1 cellular context compared by ENCODE assay signal in the genomic region with DNA sequence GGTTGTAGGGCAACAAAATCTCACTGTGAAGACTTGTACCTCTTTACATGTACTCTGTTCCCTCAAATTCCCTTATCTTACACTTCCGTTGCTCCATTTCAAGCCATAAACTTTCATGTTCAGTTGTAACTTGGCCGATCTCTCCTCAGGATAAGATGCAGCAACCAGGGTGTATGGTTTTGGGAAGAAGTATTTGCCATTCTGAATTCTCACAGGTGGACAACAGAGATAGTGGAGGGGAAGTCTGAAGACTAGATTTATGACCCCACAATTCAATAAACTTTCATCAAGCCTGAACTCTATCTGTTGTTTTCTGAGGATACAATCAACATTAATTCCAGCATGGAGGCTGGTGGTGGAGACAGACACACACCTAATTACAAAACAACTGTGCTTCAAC.
TF ChIP-seq lines count a peak whose summit lies in the region.

No MANE protein-coding gene starts in this region.

TF ChIP-seq in K562, 482 proteins besides CTCF, POLR2A, EP300 and RAD21 (continued from another document and continues in another):
- TF ChIP-seq, protein P1, sequence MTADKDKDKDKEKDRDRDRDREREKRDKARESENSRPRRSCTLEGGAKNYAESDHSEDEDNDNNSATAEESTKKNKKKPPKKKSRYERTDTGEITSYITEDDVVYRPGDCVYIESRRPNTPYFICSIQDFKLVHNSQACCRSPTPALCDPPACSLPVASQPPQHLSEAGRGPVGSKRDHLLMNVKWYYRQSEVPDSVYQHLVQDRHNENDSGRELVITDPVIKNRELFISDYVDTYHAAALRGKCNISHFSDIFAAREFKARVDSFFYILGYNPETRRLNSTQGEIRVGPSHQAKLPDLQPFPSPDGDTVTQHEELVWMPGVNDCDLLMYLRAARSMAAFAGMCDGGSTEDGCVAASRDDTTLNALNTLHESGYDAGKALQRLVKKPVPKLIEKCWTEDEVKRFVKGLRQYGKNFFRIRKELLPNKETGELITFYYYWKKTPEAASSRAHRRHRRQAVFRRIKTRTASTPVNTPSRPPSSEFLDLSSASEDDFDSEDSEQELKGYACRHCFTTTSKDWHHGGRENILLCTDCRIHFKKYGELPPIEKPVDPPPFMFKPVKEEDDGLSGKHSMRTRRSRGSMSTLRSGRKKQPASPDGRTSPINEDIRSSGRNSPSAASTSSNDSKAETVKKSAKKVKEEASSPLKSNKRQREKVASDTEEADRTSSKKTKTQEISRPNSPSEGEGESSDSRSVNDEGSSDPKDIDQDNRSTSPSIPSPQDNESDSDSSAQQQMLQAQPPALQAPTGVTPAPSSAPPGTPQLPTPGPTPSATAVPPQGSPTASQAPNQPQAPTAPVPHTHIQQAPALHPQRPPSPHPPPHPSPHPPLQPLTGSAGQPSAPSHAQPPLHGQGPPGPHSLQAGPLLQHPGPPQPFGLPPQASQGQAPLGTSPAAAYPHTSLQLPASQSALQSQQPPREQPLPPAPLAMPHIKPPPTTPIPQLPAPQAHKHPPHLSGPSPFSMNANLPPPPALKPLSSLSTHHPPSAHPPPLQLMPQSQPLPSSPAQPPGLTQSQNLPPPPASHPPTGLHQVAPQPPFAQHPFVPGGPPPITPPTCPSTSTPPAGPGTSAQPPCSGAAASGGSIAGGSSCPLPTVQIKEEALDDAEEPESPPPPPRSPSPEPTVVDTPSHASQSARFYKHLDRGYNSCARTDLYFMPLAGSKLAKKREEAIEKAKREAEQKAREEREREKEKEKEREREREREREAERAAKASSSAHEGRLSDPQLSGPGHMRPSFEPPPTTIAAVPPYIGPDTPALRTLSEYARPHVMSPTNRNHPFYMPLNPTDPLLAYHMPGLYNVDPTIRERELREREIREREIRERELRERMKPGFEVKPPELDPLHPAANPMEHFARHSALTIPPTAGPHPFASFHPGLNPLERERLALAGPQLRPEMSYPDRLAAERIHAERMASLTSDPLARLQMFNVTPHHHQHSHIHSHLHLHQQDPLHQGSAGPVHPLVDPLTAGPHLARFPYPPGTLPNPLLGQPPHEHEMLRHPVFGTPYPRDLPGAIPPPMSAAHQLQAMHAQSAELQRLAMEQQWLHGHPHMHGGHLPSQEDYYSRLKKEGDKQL (CRISPR knock-in tag; IDR thresholded peaks at IDR 0.05; ENCODE audit: borderline replicate concordance): no peak
- TF ChIP-seq FOS (IDR thresholded peaks at IDR 0.05; ENCODE audit: extremely low read depth, insufficient read length): no peak
- no peak for TF ChIP-seq NCOA1 (IDR thresholded peaks at IDR 0.05; ENCODE audit: low read depth)
- TF ChIP-seq MTA2 (IDR thresholded peaks at IDR 0.05; ENCODE audit: low read depth): peak; percentile 38; the same call in 1 of the 2 replicates
- no peak for TF ChIP-seq ZNF124 (CRISPR knock-in tag; IDR thresholded peaks at IDR 0.05)
- no peak for TF ChIP-seq BRD4 (IDR thresholded peaks at IDR 0.05)
- TF ChIP-seq, protein P2, sequence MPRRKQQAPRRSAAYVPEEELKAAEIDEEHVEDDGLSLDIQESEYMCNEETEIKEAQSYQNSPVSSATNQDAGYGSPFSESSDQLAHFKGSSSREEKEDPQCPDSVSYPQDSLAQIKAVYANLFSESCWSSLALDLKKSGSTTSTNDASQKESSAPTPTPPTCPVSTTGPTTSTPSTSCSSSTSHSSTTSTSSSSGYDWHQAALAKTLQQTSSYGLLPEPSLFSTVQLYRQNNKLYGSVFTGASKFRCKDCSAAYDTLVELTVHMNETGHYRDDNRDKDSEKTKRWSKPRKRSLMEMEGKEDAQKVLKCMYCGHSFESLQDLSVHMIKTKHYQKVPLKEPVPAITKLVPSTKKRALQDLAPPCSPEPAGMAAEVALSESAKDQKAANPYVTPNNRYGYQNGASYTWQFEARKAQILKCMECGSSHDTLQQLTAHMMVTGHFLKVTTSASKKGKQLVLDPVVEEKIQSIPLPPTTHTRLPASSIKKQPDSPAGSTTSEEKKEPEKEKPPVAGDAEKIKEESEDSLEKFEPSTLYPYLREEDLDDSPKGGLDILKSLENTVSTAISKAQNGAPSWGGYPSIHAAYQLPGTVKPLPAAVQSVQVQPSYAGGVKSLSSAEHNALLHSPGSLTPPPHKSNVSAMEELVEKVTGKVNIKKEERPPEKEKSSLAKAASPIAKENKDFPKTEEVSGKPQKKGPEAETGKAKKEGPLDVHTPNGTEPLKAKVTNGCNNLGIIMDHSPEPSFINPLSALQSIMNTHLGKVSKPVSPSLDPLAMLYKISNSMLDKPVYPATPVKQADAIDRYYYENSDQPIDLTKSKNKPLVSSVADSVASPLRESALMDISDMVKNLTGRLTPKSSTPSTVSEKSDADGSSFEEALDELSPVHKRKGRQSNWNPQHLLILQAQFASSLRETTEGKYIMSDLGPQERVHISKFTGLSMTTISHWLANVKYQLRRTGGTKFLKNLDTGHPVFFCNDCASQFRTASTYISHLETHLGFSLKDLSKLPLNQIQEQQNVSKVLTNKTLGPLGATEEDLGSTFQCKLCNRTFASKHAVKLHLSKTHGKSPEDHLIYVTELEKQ (CRISPR knock-in tag; IDR thresholded peaks at IDR 0.05): no peak
- TF ChIP-seq SMAD4 (CRISPR knock-in tag; conservative IDR thresholded peaks at IDR 0.05): 0 out of 2 replicates have a peak, but pooled peaks have one; percentile 19
- TF ChIP-seq, protein P3, sequence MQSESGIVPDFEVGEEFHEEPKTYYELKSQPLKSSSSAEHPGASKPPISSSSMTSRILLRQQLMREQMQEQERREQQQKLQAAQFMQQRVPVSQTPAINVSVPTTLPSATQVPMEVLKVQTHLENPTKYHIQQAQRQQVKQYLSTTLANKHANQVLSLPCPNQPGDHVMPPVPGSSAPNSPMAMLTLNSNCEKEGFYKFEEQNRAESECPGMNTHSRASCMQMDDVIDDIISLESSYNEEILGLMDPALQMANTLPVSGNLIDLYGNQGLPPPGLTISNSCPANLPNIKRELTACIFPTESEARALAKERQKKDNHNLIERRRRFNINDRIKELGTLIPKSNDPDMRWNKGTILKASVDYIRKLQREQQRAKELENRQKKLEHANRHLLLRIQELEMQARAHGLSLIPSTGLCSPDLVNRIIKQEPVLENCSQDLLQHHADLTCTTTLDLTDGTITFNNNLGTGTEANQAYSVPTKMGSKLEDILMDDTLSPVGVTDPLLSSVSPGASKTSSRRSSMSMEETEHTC (IDR thresholded peaks at IDR 0.05): no peak
- TF ChIP-seq, protein P4, sequence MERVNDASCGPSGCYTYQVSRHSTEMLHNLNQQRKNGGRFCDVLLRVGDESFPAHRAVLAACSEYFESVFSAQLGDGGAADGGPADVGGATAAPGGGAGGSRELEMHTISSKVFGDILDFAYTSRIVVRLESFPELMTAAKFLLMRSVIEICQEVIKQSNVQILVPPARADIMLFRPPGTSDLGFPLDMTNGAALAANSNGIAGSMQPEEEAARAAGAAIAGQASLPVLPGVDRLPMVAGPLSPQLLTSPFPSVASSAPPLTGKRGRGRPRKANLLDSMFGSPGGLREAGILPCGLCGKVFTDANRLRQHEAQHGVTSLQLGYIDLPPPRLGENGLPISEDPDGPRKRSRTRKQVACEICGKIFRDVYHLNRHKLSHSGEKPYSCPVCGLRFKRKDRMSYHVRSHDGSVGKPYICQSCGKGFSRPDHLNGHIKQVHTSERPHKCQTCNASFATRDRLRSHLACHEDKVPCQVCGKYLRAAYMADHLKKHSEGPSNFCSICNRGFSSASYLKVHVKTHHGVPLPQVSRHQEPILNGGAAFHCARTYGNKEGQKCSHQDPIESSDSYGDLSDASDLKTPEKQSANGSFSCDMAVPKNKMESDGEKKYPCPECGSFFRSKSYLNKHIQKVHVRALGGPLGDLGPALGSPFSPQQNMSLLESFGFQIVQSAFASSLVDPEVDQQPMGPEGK (CRISPR knock-in tag; IDR thresholded peaks at IDR 0.05; ENCODE audit: borderline replicate concordance): no peak
- TF ChIP-seq SMC3 (conservative IDR thresholded peaks at IDR 0.05; ENCODE audit: insufficient read depth, low read depth, low read length): no peak
- TF ChIP-seq, protein P5, sequence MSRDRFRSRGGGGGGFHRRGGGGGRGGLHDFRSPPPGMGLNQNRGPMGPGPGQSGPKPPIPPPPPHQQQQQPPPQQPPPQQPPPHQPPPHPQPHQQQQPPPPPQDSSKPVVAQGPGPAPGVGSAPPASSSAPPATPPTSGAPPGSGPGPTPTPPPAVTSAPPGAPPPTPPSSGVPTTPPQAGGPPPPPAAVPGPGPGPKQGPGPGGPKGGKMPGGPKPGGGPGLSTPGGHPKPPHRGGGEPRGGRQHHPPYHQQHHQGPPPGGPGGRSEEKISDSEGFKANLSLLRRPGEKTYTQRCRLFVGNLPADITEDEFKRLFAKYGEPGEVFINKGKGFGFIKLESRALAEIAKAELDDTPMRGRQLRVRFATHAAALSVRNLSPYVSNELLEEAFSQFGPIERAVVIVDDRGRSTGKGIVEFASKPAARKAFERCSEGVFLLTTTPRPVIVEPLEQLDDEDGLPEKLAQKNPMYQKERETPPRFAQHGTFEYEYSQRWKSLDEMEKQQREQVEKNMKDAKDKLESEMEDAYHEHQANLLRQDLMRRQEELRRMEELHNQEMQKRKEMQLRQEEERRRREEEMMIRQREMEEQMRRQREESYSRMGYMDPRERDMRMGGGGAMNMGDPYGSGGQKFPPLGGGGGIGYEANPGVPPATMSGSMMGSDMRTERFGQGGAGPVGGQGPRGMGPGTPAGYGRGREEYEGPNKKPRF (IDR thresholded peaks at IDR 0.05; ENCODE audit: low read depth, low read length): no peak
- no peak for TF ChIP-seq PRPF4 (IDR thresholded peaks at IDR 0.05; ENCODE audit: insufficient read depth, low read depth, low read length, poor library complexity, severe bottlenecking)
- no peak for TF ChIP-seq NUFIP1 (IDR thresholded peaks at IDR 0.05; ENCODE audit: partially characterized antibody)
- TF ChIP-seq, protein P6, sequence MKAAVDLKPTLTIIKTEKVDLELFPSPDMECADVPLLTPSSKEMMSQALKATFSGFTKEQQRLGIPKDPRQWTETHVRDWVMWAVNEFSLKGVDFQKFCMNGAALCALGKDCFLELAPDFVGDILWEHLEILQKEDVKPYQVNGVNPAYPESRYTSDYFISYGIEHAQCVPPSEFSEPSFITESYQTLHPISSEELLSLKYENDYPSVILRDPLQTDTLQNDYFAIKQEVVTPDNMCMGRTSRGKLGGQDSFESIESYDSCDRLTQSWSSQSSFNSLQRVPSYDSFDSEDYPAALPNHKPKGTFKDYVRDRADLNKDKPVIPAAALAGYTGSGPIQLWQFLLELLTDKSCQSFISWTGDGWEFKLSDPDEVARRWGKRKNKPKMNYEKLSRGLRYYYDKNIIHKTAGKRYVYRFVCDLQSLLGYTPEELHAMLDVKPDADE (conservative IDR thresholded peaks at IDR 0.05; ENCODE audit: control insufficient read depth, low read depth, low read length): no peak
- TF ChIP-seq KLF6 (CRISPR knock-in tag; IDR thresholded peaks at IDR 0.05; ENCODE audit: borderline replicate concordance): no peak
- no peak for TF ChIP-seq FOXK1 (CRISPR knock-in tag; IDR thresholded peaks at IDR 0.05; ENCODE audit: borderline replicate concordance)
- TF ChIP-seq FOXA3 (CRISPR knock-in tag; conservative IDR thresholded peaks at IDR 0.05 in 1 of 2, IDR thresholded peaks at IDR 0.05 in 1 of 2): 0 out of 4 replicates have a peak, but pooled peaks of 1 of the 2 experiments have one; percentile 12
- 0 out of 2 replicates have a peak, but pooled peaks have one; percentile 21 for TF ChIP-seq POLR2AphosphoS5 (IDR thresholded peaks at IDR 0.05; ENCODE audit: control insufficient read depth, insufficient read depth, low read depth, low read length)
- TF ChIP-seq CBX5 (IDR thresholded peaks at IDR 0.05; ENCODE audit: borderline replicate concordance, low read depth): no peak
- TF ChIP-seq TFAM (CRISPR knock-in tag; conservative IDR thresholded peaks at IDR 0.05): no peak
- TF ChIP-seq, protein P7, sequence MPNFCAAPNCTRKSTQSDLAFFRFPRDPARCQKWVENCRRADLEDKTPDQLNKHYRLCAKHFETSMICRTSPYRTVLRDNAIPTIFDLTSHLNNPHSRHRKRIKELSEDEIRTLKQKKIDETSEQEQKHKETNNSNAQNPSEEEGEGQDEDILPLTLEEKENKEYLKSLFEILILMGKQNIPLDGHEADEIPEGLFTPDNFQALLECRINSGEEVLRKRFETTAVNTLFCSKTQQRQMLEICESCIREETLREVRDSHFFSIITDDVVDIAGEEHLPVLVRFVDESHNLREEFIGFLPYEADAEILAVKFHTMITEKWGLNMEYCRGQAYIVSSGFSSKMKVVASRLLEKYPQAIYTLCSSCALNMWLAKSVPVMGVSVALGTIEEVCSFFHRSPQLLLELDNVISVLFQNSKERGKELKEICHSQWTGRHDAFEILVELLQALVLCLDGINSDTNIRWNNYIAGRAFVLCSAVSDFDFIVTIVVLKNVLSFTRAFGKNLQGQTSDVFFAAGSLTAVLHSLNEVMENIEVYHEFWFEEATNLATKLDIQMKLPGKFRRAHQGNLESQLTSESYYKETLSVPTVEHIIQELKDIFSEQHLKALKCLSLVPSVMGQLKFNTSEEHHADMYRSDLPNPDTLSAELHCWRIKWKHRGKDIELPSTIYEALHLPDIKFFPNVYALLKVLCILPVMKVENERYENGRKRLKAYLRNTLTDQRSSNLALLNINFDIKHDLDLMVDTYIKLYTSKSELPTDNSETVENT (CRISPR knock-in tag; IDR thresholded peaks at IDR 0.05): no peak
- TF ChIP-seq, protein P8, sequence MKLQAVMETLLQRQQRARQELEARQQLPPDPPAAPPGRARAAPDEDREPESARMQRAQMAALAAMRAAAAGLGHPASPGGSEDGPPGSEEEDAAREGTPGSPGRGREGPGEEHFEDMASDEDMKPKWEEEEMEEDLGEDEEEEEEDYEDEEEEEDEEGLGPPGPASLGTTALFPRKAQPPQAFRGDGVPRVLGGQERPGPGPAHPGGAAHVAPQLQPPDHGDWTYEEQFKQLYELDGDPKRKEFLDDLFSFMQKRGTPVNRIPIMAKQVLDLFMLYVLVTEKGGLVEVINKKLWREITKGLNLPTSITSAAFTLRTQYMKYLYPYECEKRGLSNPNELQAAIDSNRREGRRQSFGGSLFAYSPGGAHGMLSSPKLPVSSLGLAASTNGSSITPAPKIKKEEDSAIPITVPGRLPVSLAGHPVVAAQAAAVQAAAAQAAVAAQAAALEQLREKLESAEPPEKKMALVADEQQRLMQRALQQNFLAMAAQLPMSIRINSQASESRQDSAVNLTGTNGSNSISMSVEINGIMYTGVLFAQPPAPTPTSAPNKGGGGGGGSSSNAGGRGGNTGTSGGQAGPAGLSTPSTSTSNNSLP (IDR thresholded peaks at IDR 0.05; ENCODE audit: borderline replicate concordance, low read depth, low read length): no peak
- TF ChIP-seq ZNF146 (CRISPR knock-in tag; IDR thresholded peaks at IDR 0.05; ENCODE audit: unreplicated experiment): no peak
- TF ChIP-seq CHCHD3 (CRISPR knock-in tag; IDR thresholded peaks at IDR 0.05): no peak
- peak in 1 of 2 experiments; percentile 69; a peak in 1 of 4 replicates for TF ChIP-seq RCOR1 (IDR thresholded peaks at IDR 0.05; ENCODE audit: borderline replicate concordance in 1 of 2, low read depth in 2 of 2, low read length in 2 of 2)
- no peak for TF ChIP-seq SRSF3 (IDR thresholded peaks at IDR 0.05; ENCODE audit: insufficient read depth, low read length)
- peak; percentile 3; the same call in 1 of the 2 replicates for TF ChIP-seq SPI1 (IDR thresholded peaks at IDR 0.05; ENCODE audit: borderline replicate concordance, low read depth, low read length)
- TF ChIP-seq ZNF354B (CRISPR knock-in tag; IDR thresholded peaks at IDR 0.05): no peak
- peak; percentile 39; the same call in 1 of the 2 replicates for TF ChIP-seq MECOM (CRISPR knock-in tag; IDR thresholded peaks at IDR 0.05)
- no peak for TF ChIP-seq PHF8 (IDR thresholded peaks at IDR 0.05; ENCODE audit: borderline replicate concordance, low read length)
- TF ChIP-seq MEIS2 (IDR thresholded peaks at IDR 0.05; ENCODE audit: partially characterized antibody): peak; percentile 97
- TF ChIP-seq RBM15 (IDR thresholded peaks at IDR 0.05; ENCODE audit: insufficient read depth, low read length): no peak
- no peak for TF ChIP-seq ZZZ3 (IDR thresholded peaks at IDR 0.05)
- no peak for TF ChIP-seq HSF4 (CRISPR knock-in tag; IDR thresholded peaks at IDR 0.05; ENCODE audit: borderline replicate concordance)
- no peak for TF ChIP-seq ZNF766 (CRISPR knock-in tag; conservative IDR thresholded peaks at IDR 0.05)
- TF ChIP-seq RBM22 (IDR thresholded peaks at IDR 0.05; ENCODE audit: low read depth, low read length, poor library complexity, severe bottlenecking): no peak
- peak; percentile 37 for TF ChIP-seq CCNT2 (IDR thresholded peaks at IDR 0.05; ENCODE audit: borderline replicate concordance, extremely low read depth, insufficient read length, low read depth, low read length)
